In the genomic region with DNA sequence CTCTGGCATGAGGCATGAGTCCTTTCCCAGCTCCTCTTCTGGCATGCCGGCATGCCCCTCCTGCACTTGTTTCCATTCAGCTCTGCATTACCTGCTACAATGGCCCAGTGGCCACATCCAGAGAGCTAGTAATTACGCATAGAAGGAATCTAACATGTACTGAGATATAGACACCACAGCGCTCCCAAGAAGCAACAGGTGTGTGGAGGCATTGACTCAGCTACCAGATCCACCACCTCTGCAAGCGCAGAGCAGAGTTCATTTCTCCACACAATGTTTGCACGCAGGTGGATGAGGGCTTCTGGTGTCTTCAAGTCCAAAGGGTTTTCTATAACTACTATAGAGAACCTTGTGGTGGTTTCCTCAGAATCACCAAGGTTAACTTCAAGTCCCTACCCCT, we compare ENCODE assay signal across 18 cellular contexts. TPM values are rescaled to one million over a fixed set of nuclear protein-coding genes. Genes with fewer than 3 reads are reported as not detected.
DNase-seq lines count a peak whose midpoint lies in the region; ATAC-seq, FAIRE-seq and TF ChIP-seq lines count a peak whose summit lies in the region.
"Had no signal": no experiment of that assay in that cellular context is flagged by ENCODE, and none has a peak within 500 bp of the region (broad histone marks: within the 10 kb centered on the region; RNA-seq: fewer than 3 reads in every experiment).

No MANE protein-coding gene starts in this region.

- FAIRE-seq in bronchial epithelial cell (lab: Jason Lieb, UNC), result peak; percentile 47
- FAIRE-seq: G401.6, GM12891, GM19239, HTR-8/SVneo had no signal

- H4K91ac ChIP-seq in IMR-90 (ENCODE audit: insufficient read depth, low read depth, low read length), result no peak overlapping the region

- H3K4me3 ChIP-seq in IMR-90 (ENCODE audit: insufficient read depth, low read depth, low read length) (no peak overlapping the region), bronchial epithelial cell (ENCODE audit: low read depth, low read length) (no peak overlapping the region), Caco-2 (ENCODE audit: low read depth, low read length) (no peak overlapping the region)
- H3K4me3 ChIP-seq: BLaER1 treated with 17β-estradiol and CSF1 and Interleukin-3, amounts not matched to agents 10 nM and 100 nM; GM23338 had no signal

- peaks cover 7% of the 10 kb centered on the region for H3K4me1 Mint-ChIP-seq in Caco-2 (ENCODE audit: low read depth, unreplicated experiment)
- H3K4me1 Mint-ChIP-seq: B cell had no signal

- no peak overlapping the region for H2AK5ac ChIP-seq in IMR-90 (ENCODE audit: low read depth, low read length)

- H2BK120ac ChIP-seq in IMR-90 (ENCODE audit: low read depth, low read length), result no peak overlapping the region

- H3K56ac ChIP-seq in IMR-90 (ENCODE audit: extremely low read depth, insufficient read depth, low read length), result no peak overlapping the region

- no peak for ATAC-seq in IMR-90 (ENCODE audit: low read depth)
- no peak for ATAC-seq in GM21367 (IDR thresholded peaks at IDR 0.05; ENCODE audit: unreplicated experiment)
- ATAC-seq: CD8-positive, alpha-beta T cell; GM23338; HCT116 had no signal

- no peaks in the 10 kb centered on the region for H3K36me3 ChIP-seq in IMR-90 (ENCODE audit: control insufficient read depth, insufficient read depth, low read length)
- no peaks in the 10 kb centered on the region for H3K36me3 ChIP-seq in bronchial epithelial cell (ENCODE audit: control insufficient read depth, insufficient read depth, low read length)
- no peaks in the 10 kb centered on the region for H3K36me3 ChIP-seq in Caco-2 (ENCODE audit: control insufficient read depth, insufficient read depth, low read length)
- H3K36me3 ChIP-seq: BLaER1 treated with 17β-estradiol and CSF1 and Interleukin-3, amounts not matched to agents 10 nM and 100 nM had no signal

- no peak overlapping the region for H3K23ac ChIP-seq in IMR-90 (ENCODE audit: low read depth, low read length)

- no peaks in the 10 kb centered on the region for H3K27me3 ChIP-seq in IMR-90 (ENCODE audit: control insufficient read depth, insufficient read depth, low read length)
- peaks cover 2% of the 10 kb centered on the region for H3K27me3 ChIP-seq in bronchial epithelial cell (ENCODE audit: control insufficient read depth, insufficient read depth, low read length)
- no peaks in the 10 kb centered on the region for H3K27me3 ChIP-seq in layer of hippocampus (ENCODE audit: control insufficient read depth, insufficient read depth, low read length)
- H3K27me3 ChIP-seq in Caco-2 (replicated peaks; ENCODE audit: control insufficient read depth, insufficient read depth, low read length), result no peaks in the 10 kb centered on the region; the same call in 1 of the 2 replicates
- H3K27me3 ChIP-seq: BLaER1 treated with 17β-estradiol and CSF1 and Interleukin-3, amounts not matched to agents 10 nM and 100 nM had no signal

- no peak overlapping the region for H3K4ac ChIP-seq in IMR-90 (ENCODE audit: low read depth, low read length)

- H3K27ac ChIP-seq in IMR-90 (ENCODE audit: insufficient read depth, low read length), result no peak overlapping the region
- peak overlapping the region; percentile 52 for H3K27ac ChIP-seq in layer of hippocampus (ENCODE audit: low read depth, low read length)
- H3K27ac ChIP-seq: BLaER1 treated with 17β-estradiol and CSF1 and Interleukin-3, amounts not matched to agents 10 nM and 100 nM had no signal

- H3K9me3 ChIP-seq in IMR-90 (ENCODE audit: control insufficient read depth, insufficient read depth, low read length), result no peaks in the 10 kb centered on the region
- no peaks in the 10 kb centered on the region for H3K9me3 ChIP-seq in Caco-2

- no peak overlapping the region for H2BK5ac ChIP-seq in IMR-90 (ENCODE audit: low read depth, low read length, poor library complexity, severe bottlenecking)

- DNase-seq in IMR-90 (no peak), bronchial epithelial cell (ENCODE audit: low read depth) (no peak), Caco-2 (no peak)
- no peak for DNase-seq in activated naive CD4-positive, alpha-beta T cell (lab: John Stamatoyannopoulos, UW)
- DNase-seq: CD8-positive, alpha-beta T cell; COR-L47; H7 had no signal

- peaks cover 12% of the 10 kb centered on the region for H3K27me3 Mint-ChIP-seq in Caco-2 (ENCODE audit: insufficient read depth, unreplicated experiment)

- H3K4me1 ChIP-seq in IMR-90 (ENCODE audit: control insufficient read depth, insufficient read depth, low read length) (no peaks in the 10 kb centered on the region), Caco-2 (no peaks in the 10 kb centered on the region)

- TF ChIP-seq RAD21 in IMR-90 (IDR thresholded peaks at IDR 0.05; ENCODE audit: low read length), result no peak

- no peak overlapping the region for H2BK20ac ChIP-seq in IMR-90 (ENCODE audit: low read depth, low read length)

- no peaks in the 10 kb centered on the region for H3K9me1 ChIP-seq in IMR-90 (ENCODE audit: insufficient read depth, low read length)

- no peak for TF ChIP-seq POLR2A in IMR-90 (IDR thresholded peaks at IDR 0.05; ENCODE audit: low read depth, low read length)

- no peak overlapping the region for H3K27ac Mint-ChIP-seq in Caco-2 (ENCODE audit: unreplicated experiment)
- H3K27ac Mint-ChIP-seq: B cell; CD8-positive, alpha-beta T cell; GM23338 had no signal

- in situ Hi-C loops in IMR-90 (cut with MboI; ENCODE audit: low sequenced_read_pairs), result no loop called here

- no peak overlapping the region for H4K8ac ChIP-seq in IMR-90 (ENCODE audit: low read depth in 2 of 2, low read length in 2 of 2)

- H2AK9ac ChIP-seq in IMR-90 (replicated peaks; ENCODE audit: low read depth, low read length, poor library complexity), result no peak overlapping the region

- no peak overlapping the region for H3K4me2 ChIP-seq in IMR-90 (ENCODE audit: low read depth, low read length)
- H3K4me2 ChIP-seq: BLaER1 treated with 17β-estradiol and CSF1 and Interleukin-3, amounts not matched to agents 10 nM and 100 nM; GM23338 had no signal

- no peaks in the 10 kb centered on the region for H3K9me3 Mint-ChIP-seq in Caco-2 (ENCODE audit: unreplicated experiment)

- 50% methylated on average over 1 of the region's 5 CpGs; no CpG with 5 or more reads in 1 of the 2 experiments for WGBS in IMR-90 (ENCODE audit: extremely low coverage in 2 of 2, insufficient read length in 1 of 2), 2 experiments

- BruUV-seq in IMR-90 (replicated peaks; lab: Mats Ljungman, UMichigan) (no TSS peak), Caco-2 (replicated peaks; lab: Mats Ljungman, UMichigan) (no TSS peak)

- H3K4me3 Mint-ChIP-seq in Caco-2 (ENCODE audit: unreplicated experiment), result no peak overlapping the region
- H3K4me3 Mint-ChIP-seq: B cell; CD8-positive, alpha-beta T cell; GM23338 had no signal

- peak overlapping the region; percentile 43 for H2AFZ ChIP-seq in IMR-90 (replicated peaks; ENCODE audit: low read length, poor library complexity)
- H2AFZ ChIP-seq: GM23338 had no signal

- POLR2A ChIA-PET in IMR-90 (lab: Charles Lee; ENCODE audit: unreplicated experiment), result no interaction called here
- POLR2A ChIA-PET in Caco-2 (lab: Charles Lee), result no interaction called here

- intact Hi-C loops in IMR-90 (cut with micrococcal nuclease) (no loop called here), Caco-2 (cut with micrococcal nuclease; ENCODE audit: unreplicated experiment) (no loop called here)

- CTCF ChIA-PET in IMR-90 (lab: Yijun Ruan, JAX), result no interaction called here
- CTCF ChIA-PET in Caco-2 (lab: Charles Lee), result no interaction called here

- TF ChIP-seq CTCF in IMR-90 (conservative IDR thresholded peaks at IDR 0.05; ENCODE audit: low read depth, low read length) (no peak), bronchial epithelial cell (IDR thresholded peaks at IDR 0.05; ENCODE audit: insufficient read depth, low read length, severe bottlenecking) (no peak), Caco-2 (IDR thresholded peaks at IDR 0.05; ENCODE audit: insufficient read depth in 1 of 2, low read depth in 1 of 2, low read length in 1 of 2, severe bottlenecking in 1 of 2, unreplicated experiment in 1 of 2) (no peak)

- H3K36me3 Mint-ChIP-seq in Caco-2 (ENCODE audit: insufficient read depth, unreplicated experiment), result no peaks in the 10 kb centered on the region
- H3K36me3 Mint-ChIP-seq: CD8-positive, alpha-beta T cell had no signal

- dilution Hi-C loops in IMR-90 (cut with HindIII; ENCODE audit: low sequenced_read_pairs, unreplicated experiment), result no loop called here

- H4K20me1 ChIP-seq in IMR-90 (ENCODE audit: insufficient read depth, low read length), result no peaks in the 10 kb centered on the region
- H4K20me1 ChIP-seq: BLaER1 treated with 17β-estradiol and CSF1 and Interleukin-3, amounts not matched to agents 10 nM and 100 nM had no signal

- no peaks in the 10 kb centered on the region for H3K79me1 ChIP-seq in IMR-90 (ENCODE audit: low read depth in 1 of 2, low read length in 2 of 2)

- H2BK15ac ChIP-seq in IMR-90 (ENCODE audit: low read depth, low read length), result no peak overlapping the region

- no peak overlapping the region for H3K9ac ChIP-seq in IMR-90 (ENCODE audit: low read depth, low read length)
- H3K9ac ChIP-seq: BLaER1 treated with 17β-estradiol and CSF1 and Interleukin-3, amounts not matched to agents 10 nM and 100 nM had no signal

- H3K14ac ChIP-seq in IMR-90 (replicated peaks; ENCODE audit: low read depth, low read length), result no peak overlapping the region

- no peak overlapping the region for H4K5ac ChIP-seq in IMR-90 (ENCODE audit: low read depth, low read length)

- no peak overlapping the region for H3K18ac ChIP-seq in IMR-90 (ENCODE audit: low read depth, low read length)

TF ChIP-seq in IMR-90, 13 proteins besides CTCF, POLR2A, EP300 and RAD21 (continues in another document):
- TF ChIP-seq RFX5 (IDR thresholded peaks at IDR 0.05; ENCODE audit: low read depth, low read length) (no peak), BHLHE40 (IDR thresholded peaks at IDR 0.05; ENCODE audit: low read depth, low read length) (no peak), CHD1 (IDR thresholded peaks at IDR 0.05; ENCODE audit: low read depth, low read length) (no peak), FOS (IDR thresholded peaks at IDR 0.05; ENCODE audit: low read depth, low read length) (no peak), MXI1 (IDR thresholded peaks at IDR 0.05; ENCODE audit: borderline replicate concordance, low read depth, low read length) (no peak)
- TF ChIP-seq, protein P1, sequence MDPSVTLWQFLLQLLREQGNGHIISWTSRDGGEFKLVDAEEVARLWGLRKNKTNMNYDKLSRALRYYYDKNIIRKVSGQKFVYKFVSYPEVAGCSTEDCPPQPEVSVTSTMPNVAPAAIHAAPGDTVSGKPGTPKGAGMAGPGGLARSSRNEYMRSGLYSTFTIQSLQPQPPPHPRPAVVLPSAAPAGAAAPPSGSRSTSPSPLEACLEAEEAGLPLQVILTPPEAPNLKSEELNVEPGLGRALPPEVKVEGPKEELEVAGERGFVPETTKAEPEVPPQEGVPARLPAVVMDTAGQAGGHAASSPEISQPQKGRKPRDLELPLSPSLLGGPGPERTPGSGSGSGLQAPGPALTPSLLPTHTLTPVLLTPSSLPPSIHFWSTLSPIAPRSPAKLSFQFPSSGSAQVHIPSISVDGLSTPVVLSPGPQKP (IDR thresholded peaks at IDR 0.05; ENCODE audit: borderline replicate concordance, low read depth, low read length), result no peak

RNA-seq across cellular contexts. Expression of gene MOBP, which starts 4.2 kb away (rescaled TPM):
- total RNA-seq in IMR-90 (2012; rRNA removed) (not detected in 2 replicates), bronchial epithelial cell (not detected in 2 replicates), Caco-2 (2022) (0.27 and 0.60 TPM in 2 replicates)
- polyA plus RNA-seq in IMR-90 (2012; rRNA removed), result not detected in 2 replicates
- not detected in 2 replicates for polyA plus RNA-seq in IMR-90 (2012; cell fraction: cytosol; rRNA removed)
- not detected in 2 replicates for polyA plus RNA-seq in IMR-90 (2012; cell fraction: nucleus; rRNA removed; ENCODE audit: low replicate concordance)
- total RNA-seq: A172; B cell; CD8-positive, alpha-beta T cell; GM23338 had no signal
- polyA plus RNA-seq: GM23338 had no signal
